Comparison of ENCODE assay signal across 8 cellular contexts in genomic region chr2:88874063-88874657, GRCh38.
DNase-seq lines count a peak whose midpoint lies in the region; ATAC-seq and TF ChIP-seq lines count a peak whose summit lies in the region.

No MANE protein-coding gene starts in this region.

- peaks cover 4% of the 10 kb centered on the region for H3K4me1 ChIP-seq in GM23338 (ENCODE audit: insufficient read depth)

- peaks cover 7% of the 10 kb centered on the region; the same call in 2 of the 3 replicates for H3K4me1 Mint-ChIP-seq in GM23338
- H3K4me1 Mint-ChIP-seq in activated T-helper 1 cell treated with anti-CD3 and anti-CD28 coated beads, Interleukin-12 subunit alpha, Interleukin-12 subunit beta, Interleukin-2, Interleukin-4 antibody, amounts not matched to agents 30 ng/mL and 10 ng/mL and 1 ng/mL, durations not matched to agents 14 hours and 24 hours and 36 hours (ENCODE audit: low read depth) = no peaks in the 10 kb centered on the region
- H3K4me1 Mint-ChIP-seq in progenitor cell of endocrine pancreas (ENCODE audit: low read depth) = no peaks in the 10 kb centered on the region

- H3K79me2 ChIP-seq in GM23338 (replicated peaks; ENCODE audit: insufficient read depth) = no peaks in the 10 kb centered on the region

- H3K36me3 ChIP-seq in GM23338 (ENCODE audit: insufficient read depth) = no peaks in the 10 kb centered on the region

- H4K20me1 ChIP-seq in GM23338 (replicated peaks; ENCODE audit: insufficient read depth) = no peaks in the 10 kb centered on the region

- no peak overlapping the region for H3K27ac Mint-ChIP-seq in GM23338
- H3K27ac Mint-ChIP-seq in activated T-helper 1 cell treated with anti-CD3 and anti-CD28 coated beads, Interleukin-12 subunit alpha, Interleukin-12 subunit beta, Interleukin-2, Interleukin-4 antibody, amounts not matched to agents 30 ng/mL and 10 ng/mL and 1 ng/mL, durations not matched to agents 14 hours and 24 hours and 36 hours = no peak overlapping the region
- no peak overlapping the region for H3K27ac Mint-ChIP-seq in progenitor cell of endocrine pancreas

- H3K9me2 ChIP-seq in GM23338 (ENCODE audit: insufficient read depth) = no peaks in the 10 kb centered on the region

- H3K4me2 ChIP-seq in GM23338 = no peak overlapping the region

- H3K27ac ChIP-seq in GM23338 (ENCODE audit: low read depth) = no peak overlapping the region

- no peaks in the 10 kb centered on the region for H3F3A ChIP-seq in GM23338 (replicated peaks; ENCODE audit: low read depth)

- no peak overlapping the region for H2AFZ ChIP-seq in GM23338

- H3K27me3 ChIP-seq in GM23338 (ENCODE audit: insufficient read depth) = no peaks in the 10 kb centered on the region

- H3K4me3 Mint-ChIP-seq in GM23338 (no peak overlapping the region), progenitor cell of endocrine pancreas (ENCODE audit: low read depth) (no peak overlapping the region)
- no peak overlapping the region for H3K4me3 Mint-ChIP-seq in activated T-helper 1 cell treated with anti-CD3 and anti-CD28 coated beads, Interleukin-12 subunit alpha, Interleukin-12 subunit beta, Interleukin-2, Interleukin-4 antibody, amounts not matched to agents 30 ng/mL and 10 ng/mL and 1 ng/mL, durations not matched to agents 14 hours and 24 hours and 36 hours

- ATAC-seq in GM23338 (peak; percentile 69), HG02884 (IDR thresholded peaks at IDR 0.05; ENCODE audit: unreplicated experiment) (no peak), GM19328 (IDR thresholded peaks at IDR 0.05; ENCODE audit: unreplicated experiment) (no peak)

- intact Hi-C loops in activated T-helper 1 cell treated with anti-CD3 and anti-CD28 coated beads, Interleukin-12 subunit alpha, Interleukin-12 subunit beta, Interleukin-2, Interleukin-4 antibody, amounts not matched to agents 30 ng/mL and 10 ng/mL and 1 ng/mL, durations not matched to agents 14 hours and 24 hours and 36 hours (cut with micrococcal nuclease) = loop anchor here (1.0 to 10.0 kb wide), 4 partner anchors 45 to 281 kb away; no protein-coding TSS in a partner anchor

- H3K9me3 Mint-ChIP-seq in GM23338 (no peaks in the 10 kb centered on the region), progenitor cell of endocrine pancreas (ENCODE audit: low read depth) (peaks cover 11% of the 10 kb centered on the region)
- H3K9me3 Mint-ChIP-seq in activated T-helper 1 cell treated with anti-CD3 and anti-CD28 coated beads, Interleukin-12 subunit alpha, Interleukin-12 subunit beta, Interleukin-2, Interleukin-4 antibody, amounts not matched to agents 30 ng/mL and 10 ng/mL and 1 ng/mL, durations not matched to agents 14 hours and 24 hours and 36 hours = no peaks in the 10 kb centered on the region

- H3K36me3 Mint-ChIP-seq in GM23338 (ENCODE audit: low read depth) (no peaks in the 10 kb centered on the region), progenitor cell of endocrine pancreas (ENCODE audit: insufficient read depth) (no peaks in the 10 kb centered on the region)
- no peaks in the 10 kb centered on the region for H3K36me3 Mint-ChIP-seq in activated T-helper 1 cell treated with anti-CD3 and anti-CD28 coated beads, Interleukin-12 subunit alpha, Interleukin-12 subunit beta, Interleukin-2, Interleukin-4 antibody, amounts not matched to agents 30 ng/mL and 10 ng/mL and 1 ng/mL, durations not matched to agents 14 hours and 24 hours and 36 hours (ENCODE audit: low read depth)

- DNase-seq in AML-193 (lab: John Stamatoyannopoulos, UW) = peak; percentile 30 to 59
- DNase-seq in GM23338 (ENCODE audit: low spot score) = peak; percentile 81
- DNase-seq in NCI-H69 (lab: John Stamatoyannopoulos, UW) = peak; percentile 60
- peak; percentile 31 for DNase-seq in activated T-helper 1 cell treated with anti-CD3 and anti-CD28 coated beads, Interleukin-12 subunit alpha, Interleukin-12 subunit beta, Interleukin-2, Interleukin-4 antibody, amounts not matched to agents 30 ng/mL and 10 ng/mL and 1 ng/mL, durations not matched to agents 14 hours and 24 hours and 36 hours (ENCODE audit: low spot score)
- peak; percentile 37 for DNase-seq in fibroblast of the conjunctiva (ENCODE audit: low read depth)
- no peak for DNase-seq in progenitor cell of endocrine pancreas (ENCODE audit: low spot score, unreplicated experiment)

- H3K27me3 Mint-ChIP-seq in GM23338 (ENCODE audit: insufficient read depth, low read depth, poor library complexity) = no peaks in the 10 kb centered on the region
- H3K27me3 Mint-ChIP-seq in activated T-helper 1 cell treated with anti-CD3 and anti-CD28 coated beads, Interleukin-12 subunit alpha, Interleukin-12 subunit beta, Interleukin-2, Interleukin-4 antibody, amounts not matched to agents 30 ng/mL and 10 ng/mL and 1 ng/mL, durations not matched to agents 14 hours and 24 hours and 36 hours (ENCODE audit: insufficient read depth) = peaks cover 17% of the 10 kb centered on the region
- H3K27me3 Mint-ChIP-seq in progenitor cell of endocrine pancreas = peaks cover 2% of the 10 kb centered on the region

- peak; percentile 84 to 97 for TF ChIP-seq CTCF in GM23338 (conservative IDR thresholded peaks at IDR 0.05; ENCODE audit: low read depth in 2 of 2)
- TF ChIP-seq CTCF in progenitor cell of endocrine pancreas (IDR thresholded peaks at IDR 0.05; ENCODE audit: unreplicated experiment) = peak; percentile 71

- H3K4me3 ChIP-seq in GM23338 = no peak overlapping the region

TF ChIP-seq in GM23338, 12 proteins besides CTCF, POLR2A, EP300 and RAD21 (continues in another document):
- TF ChIP-seq EZH2 (IDR thresholded peaks at IDR 0.05; ENCODE audit: low read depth, unreplicated experiment) (no peak), ZNF114 (CRISPR knock-in tag; IDR thresholded peaks at IDR 0.05) (no peak), POLR2AphosphoS5 (IDR thresholded peaks at IDR 0.05; ENCODE audit: low read depth) (no peak), NANOG (IDR thresholded peaks at IDR 0.05; ENCODE audit: borderline replicate concordance) (no peak), CREB1 (CRISPR knock-in tag; IDR thresholded peaks at IDR 0.05; ENCODE audit: low read depth) (no peak), STAT1 (IDR thresholded peaks at IDR 0.05; ENCODE audit: unreplicated experiment) (no peak), ZNF331 (CRISPR knock-in tag; IDR thresholded peaks at IDR 0.05; ENCODE audit: low read depth) (no peak), JUNB (IDR thresholded peaks at IDR 0.05; ENCODE audit: unreplicated experiment) (no peak), ZNF462 (CRISPR knock-in tag; IDR thresholded peaks at IDR 0.05) (no peak), EZH2phosphoT487 (IDR thresholded peaks at IDR 0.05; ENCODE audit: unreplicated experiment) (no peak)
